In genomic region chr6:125711013-125711675, GRCh38 we compare ENCODE assay signal across 24 cellular contexts. TPM values are rescaled to one million over a fixed set of nuclear protein-coding genes. Genes with fewer than 3 reads are reported as not detected.
DNase-seq lines count a peak whose midpoint lies in the region; ATAC-seq and TF ChIP-seq lines count a peak whose summit lies in the region.
"Had no signal": no experiment of that assay in that cellular context is flagged by ENCODE, and none has a peak within 500 bp of the region (broad histone marks: within the 10 kb centered on the region; RNA-seq: fewer than 3 reads in every experiment).

No MANE protein-coding gene starts in this region.

- H3K4me3 Mint-ChIP-seq in WTC11 = no peak overlapping the region
- no peak overlapping the region for H3K4me3 Mint-ChIP-seq in central memory CD8-positive, alpha-beta T cell
- H3K4me3 Mint-ChIP-seq: CD14-positive monocyte; CD4-positive, alpha-beta memory T cell; CD4-positive, CD25-positive, alpha-beta regulatory T cell; CD8-positive, alpha-beta memory T cell had no signal

- ATAC-seq in WTC11 (no peak), GM21528 (IDR thresholded peaks at IDR 0.05; ENCODE audit: low FRiP score, unreplicated experiment) (no peak), HG03432 (IDR thresholded peaks at IDR 0.05; ENCODE audit: unreplicated experiment) (no peak)
- no peak for ATAC-seq in central memory CD8-positive, alpha-beta T cell (replicated peaks; ENCODE audit: extremely low read depth, poor library complexity, severe bottlenecking)

- H3K9me3 ChIP-seq in HEK293 (ENCODE audit: control insufficient read depth, insufficient read depth, low read depth, low read length) = no peaks in the 10 kb centered on the region
- H3K9me3 ChIP-seq: BE2C had no signal

- TF ChIP-seq CTCF in HEK293 (tag by site-specific recombination; IDR thresholded peaks at IDR 0.05) (no peak), WTC11 (IDR thresholded peaks at IDR 0.05) (no peak)

- no peak for DNase-seq in WTC11 (ENCODE audit: low spot score)
- DNase-seq in central memory CD8-positive, alpha-beta T cell (ENCODE audit: low spot score in 2 of 2) = no peak
- DNase-seq in GF-D8 (lab: John Stamatoyannopoulos, UW) = no peak
- DNase-seq: 8988T; ACHN; BE2C; C1 segment of cervical spinal cord; CD4-positive, alpha-beta memory T cell; CD4-positive, CD25-positive, alpha-beta regulatory T cell; CD8-positive, alpha-beta memory T cell; COR-L47; DMS 273 treated with DMSO at 0.1 percent for 48 hours; DMS153; DMS53; DMS79; DND-41; EL; GDM1 had no signal

- H3K4me3 ChIP-seq in HEK293 (ENCODE audit: low read depth, low read length) = no peak overlapping the region
- H3K4me3 ChIP-seq: BLaER1 had no signal

- CTCF ChIA-PET in HEK293 (lab: Yijun Ruan, JAX) (no interaction called here), WTC11 (lab: Charles Lee) (interaction anchor here (0.9 kb wide), 1 partner anchor 48 kb away, joined by 3 read pairs; no protein-coding TSS in a partner anchor)

- H3K27ac ChIP-seq in HEK293 (ENCODE audit: extremely low read depth, low read depth, low read length) = no peak overlapping the region
- H3K27ac ChIP-seq: BLaER1 had no signal

- H3K36me3 Mint-ChIP-seq in WTC11 = peaks cover 52% of the 10 kb centered on the region
- no peaks in the 10 kb centered on the region for H3K36me3 Mint-ChIP-seq in central memory CD8-positive, alpha-beta T cell (ENCODE audit: insufficient read depth)
- H3K36me3 Mint-ChIP-seq: CD14-positive monocyte; CD4-positive, alpha-beta memory T cell; CD4-positive, CD25-positive, alpha-beta regulatory T cell; CD8-positive, alpha-beta memory T cell had no signal

- H3K27me3 Mint-ChIP-seq in WTC11 (ENCODE audit: low read depth) = peaks cover 4% of the 10 kb centered on the region; the same call in 1 of the 2 replicates
- H3K27me3 Mint-ChIP-seq in central memory CD8-positive, alpha-beta T cell = peaks cover 11% of the 10 kb centered on the region
- H3K27me3 Mint-ChIP-seq: CD4-positive, CD25-positive, alpha-beta regulatory T cell had no signal

- peaks cover 52% of the 10 kb centered on the region for H3K9me3 Mint-ChIP-seq in WTC11
- peaks cover 6% of the 10 kb centered on the region for H3K9me3 Mint-ChIP-seq in central memory CD8-positive, alpha-beta T cell

- peaks cover 39% of the 10 kb centered on the region for H3K4me1 Mint-ChIP-seq in WTC11
- no peaks in the 10 kb centered on the region for H3K4me1 Mint-ChIP-seq in central memory CD8-positive, alpha-beta T cell

- POLR2A ChIA-PET in HEK293 (lab: Yijun Ruan, JAX) (no interaction called here), WTC11 (lab: Charles Lee) (no interaction called here)

- 0 out of 2 replicates have a peak, but pooled peaks cover 4% of the 10 kb centered on the region for H3K4me1 ChIP-seq in HEK293 (ENCODE audit: control insufficient read depth, insufficient read depth, low read length)
- H3K4me1 ChIP-seq: BE2C had no signal

- no peak overlapping the region for H3K27ac Mint-ChIP-seq in WTC11
- peak overlapping the region; percentile 27 for H3K27ac Mint-ChIP-seq in central memory CD8-positive, alpha-beta T cell (ENCODE audit: low read depth)
- H3K27ac Mint-ChIP-seq: CD4-positive, CD25-positive, alpha-beta regulatory T cell; CD8-positive, alpha-beta memory T cell had no signal

- H3K36me3 ChIP-seq in HEK293 (ENCODE audit: control insufficient read depth in 2 of 2, insufficient read depth in 1 of 2, low read length in 2 of 2) = no peaks in the 10 kb centered on the region
- H3K36me3 ChIP-seq: BE2C, BLaER1 had no signal

TF ChIP-seq in HEK293, 187 proteins besides CTCF, POLR2A, EP300 and RAD21:
- TF ChIP-seq, protein P1, sequence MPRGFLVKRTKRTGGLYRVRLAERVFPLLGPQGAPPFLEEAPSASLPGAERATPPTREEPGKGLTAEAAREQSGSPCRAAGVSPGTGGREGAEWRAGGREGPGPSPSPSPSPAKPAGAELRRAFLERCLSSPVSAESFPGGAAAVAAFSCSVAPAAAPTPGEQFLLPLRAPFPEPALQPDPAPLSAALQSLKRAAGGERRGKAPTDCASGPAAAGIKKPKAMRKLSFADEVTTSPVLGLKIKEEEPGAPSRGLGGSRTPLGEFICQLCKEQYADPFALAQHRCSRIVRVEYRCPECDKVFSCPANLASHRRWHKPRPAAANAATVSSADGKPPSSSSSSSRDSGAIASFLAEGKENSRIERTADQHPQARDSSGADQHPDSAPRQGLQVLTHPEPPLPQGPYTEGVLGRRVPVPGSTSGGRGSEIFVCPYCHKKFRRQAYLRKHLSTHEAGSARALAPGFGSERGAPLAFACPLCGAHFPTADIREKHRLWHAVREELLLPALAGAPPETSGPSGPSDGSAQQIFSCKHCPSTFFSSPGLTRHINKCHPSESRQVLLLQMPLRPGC (tag by site-specific recombination; IDR thresholded peaks at IDR 0.05) = no peak
- TF ChIP-seq ZNF140 (tag by site-specific recombination; IDR thresholded peaks at IDR 0.05) (no peak), HOXC10 (CRISPR knock-in tag; IDR thresholded peaks at IDR 0.05) (no peak), ZNF423 (tag by site-specific recombination; IDR thresholded peaks at IDR 0.05) (no peak), ZNF10 (tag by site-specific recombination; IDR thresholded peaks at IDR 0.05) (no peak), SETDB1 (IDR thresholded peaks at IDR 0.05; ENCODE audit: insufficient read length, low read length) (peak; percentile 92), ZNF707 (tag by site-specific recombination; IDR thresholded peaks at IDR 0.05) (no peak), ZNF133 (tag by site-specific recombination; IDR thresholded peaks at IDR 0.05) (peak; percentile 97), ZBTB8A (tag by site-specific recombination; IDR thresholded peaks at IDR 0.05) (no peak)

TF ChIP-seq in WTC11, 78 proteins besides CTCF, POLR2A, EP300 and RAD21:
- TF ChIP-seq, protein P2, sequence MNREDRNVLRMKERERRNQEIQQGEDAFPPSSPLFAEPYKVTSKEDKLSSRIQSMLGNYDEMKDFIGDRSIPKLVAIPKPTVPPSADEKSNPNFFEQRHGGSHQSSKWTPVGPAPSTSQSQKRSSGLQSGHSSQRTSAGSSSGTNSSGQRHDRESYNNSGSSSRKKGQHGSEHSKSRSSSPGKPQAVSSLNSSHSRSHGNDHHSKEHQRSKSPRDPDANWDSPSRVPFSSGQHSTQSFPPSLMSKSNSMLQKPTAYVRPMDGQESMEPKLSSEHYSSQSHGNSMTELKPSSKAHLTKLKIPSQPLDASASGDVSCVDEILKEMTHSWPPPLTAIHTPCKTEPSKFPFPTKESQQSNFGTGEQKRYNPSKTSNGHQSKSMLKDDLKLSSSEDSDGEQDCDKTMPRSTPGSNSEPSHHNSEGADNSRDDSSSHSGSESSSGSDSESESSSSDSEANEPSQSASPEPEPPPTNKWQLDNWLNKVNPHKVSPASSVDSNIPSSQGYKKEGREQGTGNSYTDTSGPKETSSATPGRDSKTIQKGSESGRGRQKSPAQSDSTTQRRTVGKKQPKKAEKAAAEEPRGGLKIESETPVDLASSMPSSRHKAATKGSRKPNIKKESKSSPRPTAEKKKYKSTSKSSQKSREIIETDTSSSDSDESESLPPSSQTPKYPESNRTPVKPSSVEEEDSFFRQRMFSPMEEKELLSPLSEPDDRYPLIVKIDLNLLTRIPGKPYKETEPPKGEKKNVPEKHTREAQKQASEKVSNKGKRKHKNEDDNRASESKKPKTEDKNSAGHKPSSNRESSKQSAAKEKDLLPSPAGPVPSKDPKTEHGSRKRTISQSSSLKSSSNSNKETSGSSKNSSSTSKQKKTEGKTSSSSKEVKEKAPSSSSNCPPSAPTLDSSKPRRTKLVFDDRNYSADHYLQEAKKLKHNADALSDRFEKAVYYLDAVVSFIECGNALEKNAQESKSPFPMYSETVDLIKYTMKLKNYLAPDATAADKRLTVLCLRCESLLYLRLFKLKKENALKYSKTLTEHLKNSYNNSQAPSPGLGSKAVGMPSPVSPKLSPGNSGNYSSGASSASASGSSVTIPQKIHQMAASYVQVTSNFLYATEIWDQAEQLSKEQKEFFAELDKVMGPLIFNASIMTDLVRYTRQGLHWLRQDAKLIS (CRISPR knock-in tag; IDR thresholded peaks at IDR 0.05; ENCODE audit: borderline replicate concordance) = no peak
- TF ChIP-seq JUN (CRISPR knock-in tag; IDR thresholded peaks at IDR 0.05) = no peak
- TF ChIP-seq ZNF317 (CRISPR knock-in tag; IDR thresholded peaks at IDR 0.05; ENCODE audit: borderline replicate concordance, low read depth) = peak; percentile 93

RNA-seq across cellular contexts. Expression of gene HEY2, which starts 38.3 kb away (rescaled TPM):
- 10.6 to 12.3 TPM (median 11.5 TPM) in 3 replicates for total RNA-seq in WTC11 (2021)
- total RNA-seq: CD4-positive, CD25-positive, alpha-beta regulatory T cell; G401 had no signal
